ENCODE assay signal across 2 cellular contexts in the genomic region with DNA sequence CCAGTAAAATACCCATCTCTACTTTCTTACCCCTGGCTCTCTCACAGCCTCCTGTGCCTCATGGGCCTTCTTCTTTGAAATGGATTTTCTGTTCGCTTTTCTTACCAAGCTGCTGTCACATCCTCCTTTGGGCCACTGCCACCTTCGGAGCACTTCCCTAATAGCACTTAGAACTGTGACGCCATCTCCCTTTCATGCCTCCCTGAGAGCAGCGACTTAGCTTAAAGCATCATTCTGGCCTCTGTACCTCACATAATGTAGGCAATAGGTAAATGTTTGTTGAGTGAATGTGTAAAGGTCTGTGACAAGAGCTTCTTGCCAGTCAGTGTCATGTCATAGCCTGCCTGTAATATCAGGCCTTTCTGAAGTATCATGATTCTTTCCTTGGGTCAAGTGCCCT.
TF ChIP-seq lines count a peak whose summit lies in the region.

No MANE protein-coding gene starts in this region.

TF ChIP-seq in A549, 52 proteins besides CTCF, POLR2A, EP300 and RAD21:
- TF ChIP-seq CBX2 (IDR thresholded peaks at IDR 0.05; ENCODE audit: borderline replicate concordance, low read depth), result no peak
- TF ChIP-seq ZC3H11A (IDR thresholded peaks at IDR 0.05), result no peak
- no peak for TF ChIP-seq CBX8 (IDR thresholded peaks at IDR 0.05)
TF ChIP-seq in A549: peak in this region for 0.

TF ChIP-seq in IMR-90, 13 proteins besides CTCF, POLR2A, EP300 and RAD21:
- TF ChIP-seq SMC3 (IDR thresholded peaks at IDR 0.05; ENCODE audit: low read depth, low read length) (no peak), NFE2L2 (IDR thresholded peaks at IDR 0.05; ENCODE audit: low read depth, low read length) (no peak), MAFK (IDR thresholded peaks at IDR 0.05; ENCODE audit: low read depth, low read length) (no peak), MXI1 (IDR thresholded peaks at IDR 0.05; ENCODE audit: borderline replicate concordance, low read depth, low read length) (no peak), CHD1 (IDR thresholded peaks at IDR 0.05; ENCODE audit: low read depth, low read length) (no peak), BHLHE40 (IDR thresholded peaks at IDR 0.05; ENCODE audit: low read depth, low read length) (no peak)
- TF ChIP-seq, protein P1, sequence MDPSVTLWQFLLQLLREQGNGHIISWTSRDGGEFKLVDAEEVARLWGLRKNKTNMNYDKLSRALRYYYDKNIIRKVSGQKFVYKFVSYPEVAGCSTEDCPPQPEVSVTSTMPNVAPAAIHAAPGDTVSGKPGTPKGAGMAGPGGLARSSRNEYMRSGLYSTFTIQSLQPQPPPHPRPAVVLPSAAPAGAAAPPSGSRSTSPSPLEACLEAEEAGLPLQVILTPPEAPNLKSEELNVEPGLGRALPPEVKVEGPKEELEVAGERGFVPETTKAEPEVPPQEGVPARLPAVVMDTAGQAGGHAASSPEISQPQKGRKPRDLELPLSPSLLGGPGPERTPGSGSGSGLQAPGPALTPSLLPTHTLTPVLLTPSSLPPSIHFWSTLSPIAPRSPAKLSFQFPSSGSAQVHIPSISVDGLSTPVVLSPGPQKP (IDR thresholded peaks at IDR 0.05; ENCODE audit: borderline replicate concordance, low read depth, low read length), result no peak
- TF ChIP-seq, protein P2, sequence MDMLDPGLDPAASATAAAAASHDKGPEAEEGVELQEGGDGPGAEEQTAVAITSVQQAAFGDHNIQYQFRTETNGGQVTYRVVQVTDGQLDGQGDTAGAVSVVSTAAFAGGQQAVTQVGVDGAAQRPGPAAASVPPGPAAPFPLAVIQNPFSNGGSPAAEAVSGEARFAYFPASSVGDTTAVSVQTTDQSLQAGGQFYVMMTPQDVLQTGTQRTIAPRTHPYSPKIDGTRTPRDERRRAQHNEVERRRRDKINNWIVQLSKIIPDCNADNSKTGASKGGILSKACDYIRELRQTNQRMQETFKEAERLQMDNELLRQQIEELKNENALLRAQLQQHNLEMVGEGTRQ (IDR thresholded peaks at IDR 0.05; ENCODE audit: low read depth, low read length), result no peak
